Comparison of ENCODE assay signal across 7 cellular contexts in the genomic region with DNA sequence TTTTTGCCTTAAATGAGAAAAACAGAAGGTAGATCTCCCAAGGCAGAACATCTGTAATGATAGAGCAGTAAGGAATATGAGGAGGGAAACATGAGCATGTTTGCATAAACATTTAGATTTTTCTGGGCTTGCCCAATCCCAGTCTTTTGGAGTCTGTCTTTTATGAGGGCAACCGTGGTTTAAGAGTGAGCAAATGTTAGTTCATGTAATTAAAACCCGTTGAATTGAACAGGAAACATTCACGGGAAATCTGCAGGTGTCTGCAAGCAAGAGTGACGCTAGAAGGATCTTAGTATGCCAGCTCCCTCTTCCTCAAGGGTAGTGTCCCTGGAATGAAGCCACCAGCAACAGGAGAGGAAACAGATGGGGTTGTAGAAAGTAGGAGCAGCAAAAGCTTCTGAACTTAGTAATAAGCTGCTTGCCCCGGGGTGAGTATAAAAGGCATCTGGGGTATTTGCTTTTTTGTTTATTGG.
DNase-seq lines count a peak whose midpoint lies in the region; ATAC-seq and TF ChIP-seq lines count a peak whose summit lies in the region.

No MANE protein-coding gene starts in this region.

- H3K36me3 Mint-ChIP-seq in MCF 10A (ENCODE audit: insufficient read depth, unreplicated experiment): no peaks in the 10 kb centered on the region

- peaks cover 45% of the 10 kb centered on the region for H3K4me1 Mint-ChIP-seq in MCF 10A (ENCODE audit: insufficient read depth, unreplicated experiment)

- no peak overlapping the region for H2BK120ac ChIP-seq in mesendoderm (ENCODE audit: low read depth, low read length)

- ATAC-seq in GM18505 (IDR thresholded peaks at IDR 0.05; ENCODE audit: unreplicated experiment) (no peak), HG02938 (IDR thresholded peaks at IDR 0.05; ENCODE audit: unreplicated experiment) (no peak)

- POLR2A ChIA-PET in MCF 10A (lab: Yijun Ruan, JAX): interaction anchor here (0.5 to 9.2 kb wide), 29 partner anchors 10 to 370 kb away, joined by 3 to 189 read pairs (median 5); a partner anchor contains a TSS

- H3K9ac ChIP-seq in mesendoderm (ENCODE audit: low read length): no peak overlapping the region

- H2BK15ac ChIP-seq in mesendoderm (replicated peaks; ENCODE audit: low read depth): no peak overlapping the region

- intact Hi-C loops in MCF 10A (cut with micrococcal nuclease): no loop called here

- H3K18ac ChIP-seq in mesendoderm (ENCODE audit: low read length): no peak overlapping the region

- H2BK5ac ChIP-seq in mesendoderm (ENCODE audit: low read length): no peak overlapping the region

- WGBS in mesendoderm (ENCODE audit: extremely low coverage, insufficient coverage, low lambda C conversion rate): no CpG with 5 or more reads among the region's 5 CpGs

- TF ChIP-seq POLR2A in GM18505 (IDR thresholded peaks at IDR 0.05; ENCODE audit: borderline replicate concordance, extremely low read depth, insufficient read depth, insufficient read length): peak; percentile 40

- no peak overlapping the region for H3K27ac ChIP-seq in mesendoderm (ENCODE audit: low read depth, low read length)

- H3K27ac Mint-ChIP-seq in MCF 10A (ENCODE audit: low read depth, unreplicated experiment): peak overlapping the region; percentile 89

- no peak overlapping the region for H3K23ac ChIP-seq in mesendoderm (ENCODE audit: low read length)

- H3K27me3 ChIP-seq in mesendoderm (ENCODE audit: insufficient read depth, low read length, poor library complexity): no peaks in the 10 kb centered on the region

- no peaks in the 10 kb centered on the region for H3K79me2 ChIP-seq in mesendoderm (ENCODE audit: control insufficient read depth, insufficient read depth, low read length)

- DNase-seq in NCI-H2171 treated with DMSO at 0.1 percent for 48 hours (lab: John Stamatoyannopoulos, UW) (peak; percentile 75), MCF 10A (ENCODE audit: unreplicated experiment) (peak; percentile 92), mesendoderm (peak; percentile 42), SK-N-DZ (ENCODE audit: low spot score) (no peak), amygdala (lab: John Stamatoyannopoulos, UW) (no peak)

- TF ChIP-seq CTCF in MCF 10A (IDR thresholded peaks at IDR 0.05; ENCODE audit: unreplicated experiment): no peak

- BruUV-seq in MCF 10A (replicated peaks; lab: Mats Ljungman, UMichigan): no TSS peak

- H3K4ac ChIP-seq in mesendoderm (ENCODE audit: low read depth, low read length): no peak overlapping the region

- CTCF ChIA-PET in MCF 10A (lab: Yijun Ruan, JAX): interaction anchor here (0.6 to 3.6 kb wide), 18 partner anchors 9 to 512 kb away, joined by 3 to 36 read pairs (median 4); a partner anchor contains a TSS

- H3K56ac ChIP-seq in mesendoderm (ENCODE audit: low read length): no peak overlapping the region

- peak overlapping the region; percentile 58 for H3K4me3 Mint-ChIP-seq in MCF 10A (ENCODE audit: unreplicated experiment)

- H3K4me3 ChIP-seq in mesendoderm (ENCODE audit: low read length): no peak overlapping the region

- H3K36me3 ChIP-seq in mesendoderm (ENCODE audit: control insufficient read depth, insufficient read depth, low read length): no peaks in the 10 kb centered on the region

- H4K5ac ChIP-seq in mesendoderm (ENCODE audit: low read length): no peak overlapping the region

- H3K9me3 Mint-ChIP-seq in MCF 10A (ENCODE audit: unreplicated experiment): no peaks in the 10 kb centered on the region

- H3K4me1 ChIP-seq in mesendoderm (ENCODE audit: control insufficient read depth, low read depth, low read length): peaks cover 2% of the 10 kb centered on the region

- no peak overlapping the region for H4K8ac ChIP-seq in mesendoderm (ENCODE audit: low read depth, low read length)

- H2AK5ac ChIP-seq in mesendoderm (ENCODE audit: low read length): no peak overlapping the region

- H3K79me1 ChIP-seq in mesendoderm (ENCODE audit: low read length): no peaks in the 10 kb centered on the region

- H3K4me2 ChIP-seq in mesendoderm (ENCODE audit: low read length): no peak overlapping the region

- no peaks in the 10 kb centered on the region for H3K27me3 Mint-ChIP-seq in MCF 10A (ENCODE audit: insufficient read depth, unreplicated experiment)

Comparison
In these comparisons a context has a peak if more than half of its experiments do, and no peak if none do; other contexts are left out.
1. DNase-seq: peak in NCI-H2171 treated with DMSO at 0.1 percent for 48 hours (single experiment), MCF 10A (single experiment) and mesendoderm (single experiment); none in SK-N-DZ (single experiment) and amygdala (0 of 56).